8 cellular contexts compared by ENCODE assay signal in genomic region chr10:70461397-70462348, GRCh38. TPM values are rescaled to one million over a fixed set of nuclear protein-coding genes. Genes with fewer than 3 reads are reported as not detected.
DNase-seq lines count a peak whose midpoint lies in the region; ATAC-seq and TF ChIP-seq lines count a peak whose summit lies in the region.

No MANE protein-coding gene starts in this region.

- peak; percentile 99 for TF ChIP-seq CTCF in PC-3 (conservative IDR thresholded peaks at IDR 0.05; ENCODE audit: low read depth, low read length)

- peak in 1 of 3 donors; percentile 52 for DNase-seq in CD4-positive, CD25-positive, alpha-beta regulatory T cell
- DNase-seq in PC-3 (peak; percentile 89), adipocyte (ENCODE audit: low read depth) (peak; percentile 77), left cardiac atrium (no peak), putamen (ENCODE audit: low spot score) (peak; percentile 57)
- DNase-seq in NK-92 treated with Interleukin-12 subunit alpha and Interleukin-12 subunit beta, amount 100 ng/mL, for 24 hours (lab: John Stamatoyannopoulos, UW): no peak

- ATAC-seq in CD4-positive, CD25-positive, alpha-beta regulatory T cell (ENCODE audit: low read depth in 2 of 2): peak; percentile 49 to 50
- ATAC-seq in GM18868 (IDR thresholded peaks at IDR 0.05; ENCODE audit: unreplicated experiment) (peak; percentile 47), PC-3 (peak; percentile 65), left cardiac atrium (peak; percentile 34 to 46), HG03520 (IDR thresholded peaks at IDR 0.05; ENCODE audit: unreplicated experiment) (no peak)

- peaks cover 4% of the 10 kb centered on the region for H3K27me3 ChIP-seq in CD4-positive, CD25-positive, alpha-beta regulatory T cell (ENCODE audit: control insufficient read depth, insufficient read depth, low read length)
- H3K27me3 ChIP-seq in PC-3 (ENCODE audit: low read length) (peaks cover 4% of the 10 kb centered on the region; the same call in 1 of the 2 replicates), adipocyte (replicated peaks; ENCODE audit: control insufficient read depth, insufficient read depth, low read length) (peaks cover 14% of the 10 kb centered on the region)

- H3K9me3 ChIP-seq in CD4-positive, CD25-positive, alpha-beta regulatory T cell (ENCODE audit: control insufficient read depth in 2 of 2, low read length in 2 of 2): no peaks in the 10 kb centered on the region
- H3K9me3 ChIP-seq in PC-3 (ENCODE audit: low read length) (no peaks in the 10 kb centered on the region), adipocyte (ENCODE audit: control insufficient read depth, low read length) (no peaks in the 10 kb centered on the region)

- H3K4me1 ChIP-seq in CD4-positive, CD25-positive, alpha-beta regulatory T cell (ENCODE audit: control insufficient read depth, insufficient read depth, low read length, poor library complexity, severe bottlenecking): peaks cover 6% of the 10 kb centered on the region
- H3K4me1 ChIP-seq in PC-3 (ENCODE audit: insufficient read depth, low read length) (peaks cover 27% of the 10 kb centered on the region), adipocyte (ENCODE audit: control insufficient read depth, insufficient read depth, low read length) (peaks cover 27% of the 10 kb centered on the region)

- POLR2A ChIA-PET in PC-3 (lab: Charles Lee; ENCODE audit: unreplicated experiment): interaction anchor here (0.7 kb wide), 1 partner anchor 72 kb away, joined by 5 read pairs; no protein-coding TSS in a partner anchor

- peaks cover 43% of the 10 kb centered on the region for H3K27me3 Mint-ChIP-seq in CD4-positive, CD25-positive, alpha-beta regulatory T cell

- H3K9ac ChIP-seq in PC-3 (ENCODE audit: low read length) (no peak overlapping the region), adipocyte (ENCODE audit: low read length) (no peak overlapping the region)

- peaks cover 0 to 3% (median 0%) of the 10 kb centered on the region in 7 donors for H3K9me3 Mint-ChIP-seq in CD4-positive, CD25-positive, alpha-beta regulatory T cell

- no peak overlapping the region for H3K4me3 Mint-ChIP-seq in CD4-positive, CD25-positive, alpha-beta regulatory T cell

- H3K27ac Mint-ChIP-seq in CD4-positive, CD25-positive, alpha-beta regulatory T cell: peak overlapping the region in 1 of 3 donors; percentile 44

- H2AFZ ChIP-seq in PC-3 (ENCODE audit: low read length): no peak overlapping the region

- H3K9me2 ChIP-seq in PC-3 (replicated peaks; ENCODE audit: low read length): no peaks in the 10 kb centered on the region

- intact Hi-C loops in PC-3 (cut with micrococcal nuclease): loop anchor here (1.0 to 2.0 kb wide), 5 partner anchors 75 to 419 kb away; no protein-coding TSS in a partner anchor
- intact Hi-C loops in left cardiac atrium (cut with DNase I): loop anchor here in 1 of 2 donors (1.0 to 5.0 kb wide), 2 partner anchors 79 to 296 kb away; no protein-coding TSS in a partner anchor

- BruUV-seq in PC-3 (replicated peaks; lab: Mats Ljungman, UMichigan): no TSS peak

- no peaks in the 10 kb centered on the region for H3K36me3 ChIP-seq in CD4-positive, CD25-positive, alpha-beta regulatory T cell (ENCODE audit: control insufficient read depth, insufficient read depth, low read length)
- no peaks in the 10 kb centered on the region for H3K36me3 ChIP-seq in PC-3 (ENCODE audit: low read depth, low read length)
- H3K36me3 ChIP-seq in adipocyte (ENCODE audit: control insufficient read depth, insufficient read depth, low read length, severe bottlenecking): no peaks in the 10 kb centered on the region

- no peaks in the 10 kb centered on the region for H4K20me1 ChIP-seq in PC-3 (ENCODE audit: low read length)

- CTCF ChIA-PET in PC-3 (lab: Charles Lee): interaction anchor here (0.6 to 2.8 kb wide), 16 partner anchors 10 to 1235 kb away, joined by 3 to 14 read pairs (median 4); no protein-coding TSS in a partner anchor

- no peaks in the 10 kb centered on the region for H3F3A ChIP-seq in PC-3 (ENCODE audit: low read length, unreplicated experiment)

- H3K79me2 ChIP-seq in PC-3 (ENCODE audit: low read length): no peaks in the 10 kb centered on the region

- H3K27ac ChIP-seq in CD4-positive, CD25-positive, alpha-beta regulatory T cell (ENCODE audit: insufficient read depth, low read length, poor library complexity, severe bottlenecking): no peak overlapping the region
- H3K27ac ChIP-seq in PC-3 (ENCODE audit: low read length): no peak overlapping the region

- H3K4me2 ChIP-seq in PC-3 (ENCODE audit: low read length): peak overlapping the region; percentile 40; the same call in 1 of the 2 replicates

- H3K4me3 ChIP-seq in CD4-positive, CD25-positive, alpha-beta regulatory T cell (ENCODE audit: low read depth, low read length): no peak overlapping the region
- no peak overlapping the region for H3K4me3 ChIP-seq in PC-3 (ENCODE audit: low read length)
- H3K4me3 ChIP-seq in adipocyte (ENCODE audit: low read length): no peak overlapping the region

- peaks cover 0 to 12% (median 1%) of the 10 kb centered on the region in 4 donors for H3K4me1 Mint-ChIP-seq in CD4-positive, CD25-positive, alpha-beta regulatory T cell

- peaks cover 9% of the 10 kb centered on the region for H3K36me3 Mint-ChIP-seq in CD4-positive, CD25-positive, alpha-beta regulatory T cell

RNA-seq across cellular contexts. Expression of gene PALD1, which starts 16.9 kb away (rescaled TPM):
- not detected for total RNA-seq in CD4-positive, CD25-positive, alpha-beta regulatory T cell
- polyA plus RNA-seq in CD4-positive, CD25-positive, alpha-beta regulatory T cell: not detected
- total RNA-seq in PC-3 (2014; rRNA removed): 0.46 and 0.80 TPM in 2 replicates
- 1 to 10 TPM; 4.4 to 8.3 TPM for total RNA-seq in left cardiac atrium

RNA-seq across cellular contexts. Expression of gene NODAL, which starts 20.2 kb away (rescaled TPM):
- not detected for total RNA-seq in CD4-positive, CD25-positive, alpha-beta regulatory T cell
- polyA plus RNA-seq in CD4-positive, CD25-positive, alpha-beta regulatory T cell: under 1 TPM in 3 of 4 donors, not detected in 1; 0.09 to 0.22 (median 0.17) TPM
- total RNA-seq in PC-3 (2014; rRNA removed): not detected in 2 replicates
- not detected for total RNA-seq in left cardiac atrium

RNA-seq across cellular contexts. Expression of gene EIF4EBP2, which starts 57.7 kb away (rescaled TPM):
- total RNA-seq in CD4-positive, CD25-positive, alpha-beta regulatory T cell: 53.1 TPM
- 10 to 100 TPM; 77.3 to 86.4 (median 85.1) TPM for polyA plus RNA-seq in CD4-positive, CD25-positive, alpha-beta regulatory T cell
- total RNA-seq in PC-3 (2014; rRNA removed) (29.2 and 32.6 TPM in 2 replicates), left cardiac atrium (100 to 1,000 TPM in 1 of 2 donors, 10 to 100 TPM in 1; 82.9 to 101 TPM)

Comparison
In these comparisons a context has a peak if more than half of its experiments do, and no peak if none do; other contexts are left out.
1. DNase-seq: peak in PC-3 (single experiment), adipocyte (single experiment) and putamen (single experiment); none in left cardiac atrium (single experiment) and NK-92 treated with Interleukin-12 subunit alpha and Interleukin-12 subunit beta, amount 100 ng/mL, for 24 hours (single experiment).